ENCODE assay signal across 19 cellular contexts in the genomic region with DNA sequence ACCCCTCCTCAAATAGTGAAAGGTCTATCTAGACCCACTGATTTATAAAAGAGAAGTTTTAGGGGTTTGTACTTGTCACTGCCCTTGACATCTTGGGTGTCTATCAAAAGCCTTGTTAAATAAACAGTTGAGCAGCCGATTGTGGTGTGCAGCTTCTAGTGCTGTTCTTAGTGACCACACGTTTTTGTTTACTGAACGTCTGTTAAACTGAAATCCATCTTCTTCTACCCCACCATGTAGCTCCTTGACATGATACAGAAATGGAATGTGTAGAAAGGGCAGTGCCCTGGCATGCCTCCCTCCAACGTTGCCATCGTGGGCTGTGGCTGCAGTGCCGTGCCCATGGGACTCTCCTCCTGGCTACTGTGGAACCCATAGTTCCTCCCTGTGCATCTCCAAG. TPM values are rescaled to one million over a fixed set of nuclear protein-coding genes. Genes with fewer than 3 reads are reported as not detected.
"Had no signal": no experiment of that assay in that cellular context is flagged by ENCODE, and none has a peak within 500 bp of the region (broad histone marks: within the 10 kb centered on the region; RNA-seq: fewer than 3 reads in every experiment).

No MANE protein-coding gene starts in this region.

- DNase-seq: activated CD4-positive, alpha-beta T cell treated with anti-CD3 and anti-CD28 coated beads, Interleukin-2, amount 50 U/mL, for 48 hours; activated naive CD4-positive, alpha-beta T cell treated with anti-CD3 and anti-CD28 coated beads for 36 hours; activated T-cell treated with anti-CD3 and anti-CD28 coated beads, Interleukin-2, amount 50 U/mL, for 1 hour; left ventricle myocardium superior; mesendoderm; nephron progenitor cell; ovary; sigmoid colon; stimulated activated CD4-positive, alpha-beta T cell treated with anti-CD3 and anti-CD28 coated beads, Interleukin-2, amount 100 ng/mL, for 48 hours; T-helper 1 cell; thyroid gland had no signal

- H3K4me1 Mint-ChIP-seq: stimulated activated memory B cell treated with anti-CD40 and anti-IgM and Interleukin-4, amounts not matched to agents 10 μg/mL and 1 μg/mL and 100 μg/mL, for 72 hours had no signal

- H3K9me3 ChIP-seq: esophagus muscularis mucosa, ovary, sigmoid colon, thyroid gland had no signal

- H3K4me3 Mint-ChIP-seq: activated naive CD4-positive, alpha-beta T cell treated with anti-CD3 and anti-CD28 coated beads for 36 hours; nephron progenitor cell; stimulated activated memory B cell treated with anti-CD40 and anti-IgM and Interleukin-4, amounts not matched to agents 10 μg/mL and 1 μg/mL and 100 μg/mL, for 72 hours had no signal

- H3K27ac ChIP-seq: ovary, thyroid gland, VCaP had no signal

- H3K36me3 Mint-ChIP-seq: stimulated activated memory B cell treated with anti-CD40 and anti-IgM and Interleukin-4, amounts not matched to agents 10 μg/mL and 1 μg/mL and 100 μg/mL, for 72 hours had no signal

- H3K4me1 ChIP-seq: thyroid gland had no signal

- H3K9me3 Mint-ChIP-seq: activated naive CD4-positive, alpha-beta T cell treated with anti-CD3 and anti-CD28 coated beads for 36 hours; activated T-helper 2 cell treated with anti-CD3 and anti-CD28 coated beads, Interferon-gamma antibody, Interleukin-2, Interleukin-4, amounts not matched to agents 10 μg/mL and 5 μg/mL and 100 μg/mL, durations not matched to agents 14 hours and 24 hours and 36 hours; nephron progenitor cell; stimulated activated memory B cell treated with anti-CD40 and anti-IgM and Interleukin-4, amounts not matched to agents 10 μg/mL and 1 μg/mL and 100 μg/mL, for 72 hours had no signal

- H3K36me3 ChIP-seq: esophagus muscularis mucosa, ovary, sigmoid colon, thyroid gland had no signal

- H3K4me3 ChIP-seq: esophagus muscularis mucosa, ovary, sigmoid colon, thyroid gland had no signal

- ATAC-seq: left ventricle myocardium superior; stimulated activated memory B cell treated with anti-CD40 and anti-IgM and Interleukin-4, amounts not matched to agents 10 μg/mL and 1 μg/mL and 100 μg/mL, for 72 hours had no signal

- H3K27me3 ChIP-seq: esophagus muscularis mucosa, ovary, sigmoid colon, thyroid gland had no signal

- H3K27ac Mint-ChIP-seq: activated naive CD4-positive, alpha-beta T cell treated with anti-CD3 and anti-CD28 coated beads for 36 hours; activated T-helper 2 cell treated with anti-CD3 and anti-CD28 coated beads, Interferon-gamma antibody, Interleukin-2, Interleukin-4, amounts not matched to agents 10 μg/mL and 5 μg/mL and 100 μg/mL, durations not matched to agents 14 hours and 24 hours and 36 hours; nephron progenitor cell; stimulated activated memory B cell treated with anti-CD40 and anti-IgM and Interleukin-4, amounts not matched to agents 10 μg/mL and 1 μg/mL and 100 μg/mL, for 72 hours had no signal

RNA-seq across cellular contexts. Expression of gene TGFBI, which starts 23.4 kb away (rescaled TPM):
- total RNA-seq: activated naive CD4-positive, alpha-beta T cell treated with anti-CD3 and anti-CD28 coated beads for 36 hours; activated T-helper 2 cell treated with anti-CD3 and anti-CD28 coated beads, Interferon-gamma antibody, Interleukin-2, Interleukin-4, amounts not matched to agents 10 μg/mL and 5 μg/mL and 100 μg/mL, durations not matched to agents 14 hours and 24 hours and 36 hours had no signal

RNA-seq across cellular contexts. Expression of gene LECT2, which starts 50.6 kb away (rescaled TPM):
- total RNA-seq: activated naive CD4-positive, alpha-beta T cell treated with anti-CD3 and anti-CD28 coated beads for 36 hours; activated T-helper 2 cell treated with anti-CD3 and anti-CD28 coated beads, Interferon-gamma antibody, Interleukin-2, Interleukin-4, amounts not matched to agents 10 μg/mL and 5 μg/mL and 100 μg/mL, durations not matched to agents 14 hours and 24 hours and 36 hours; cardiac septum; esophagus muscularis mucosa; fibroblast of villous mesenchyme; kidney epithelial cell; left ventricle myocardium superior; ovary; pulmonary artery endothelial cell; sigmoid colon; thyroid gland had no signal
